Comparison of ENCODE assay signal across 2 cellular contexts in genomic region chr18:45602926-45603325, GRCh38.
TF ChIP-seq lines count a peak whose summit lies in the region.

No MANE protein-coding gene starts in this region.

TF ChIP-seq in H1, 55 proteins besides CTCF, POLR2A, EP300 and RAD21:
- TF ChIP-seq GABPA (IDR thresholded peaks at IDR 0.05; ENCODE audit: borderline replicate concordance, insufficient read depth, low read length) (no peak), SAP30 (IDR thresholded peaks at IDR 0.05; ENCODE audit: insufficient read depth, insufficient replicate concordance, low read length) (no peak), BCL11A (IDR thresholded peaks at IDR 0.05; ENCODE audit: low read depth in 2 of 2, low read length in 2 of 2) (no peak), ATF3 (IDR thresholded peaks at IDR 0.05; ENCODE audit: insufficient read depth, low read depth, low read length) (no peak)

TF ChIP-seq in SK-N-SH, 30 proteins besides CTCF, POLR2A, EP300 and RAD21:
- TF ChIP-seq ZBTB33 (IDR thresholded peaks at IDR 0.05; ENCODE audit: borderline replicate concordance, low read depth): no peak
- TF ChIP-seq MEF2A (IDR thresholded peaks at IDR 0.05; ENCODE audit: borderline replicate concordance, low read depth): no peak
- no peak for TF ChIP-seq GABPA (IDR thresholded peaks at IDR 0.05; ENCODE audit: low read depth)
- TF ChIP-seq JUND (IDR thresholded peaks at IDR 0.05): no peak
- TF ChIP-seq NFIC (IDR thresholded peaks at IDR 0.05; ENCODE audit: borderline replicate concordance): no peak
